Comparison of ENCODE assay signal across 10 cellular contexts in genomic region chr10:47406870-47407648, GRCh38. TPM values are rescaled to one million over a fixed set of nuclear protein-coding genes. Genes with fewer than 3 reads are reported as not detected.
A peak's percentile ranks its signal among the peaks of the same experiment; 100 is the strongest.
DNase-seq lines count a peak whose midpoint lies in the region; ATAC-seq and TF ChIP-seq lines count a peak whose summit lies in the region.
"Had no signal": no experiment of that assay in that cellular context is flagged by ENCODE, and none has a peak within 500 bp of the region (broad histone marks: within the 10 kb centered on the region; RNA-seq: fewer than 3 reads in every experiment).

No MANE protein-coding gene starts in this region.

- TF ChIP-seq CTCF in Calu3 (IDR thresholded peaks at IDR 0.05; ENCODE audit: unreplicated experiment) (no peak), brain microvascular endothelial cell (IDR thresholded peaks at IDR 0.05; ENCODE audit: low read depth, low read length, missing control alignments) (peak; percentile 5), thyroid gland (IDR thresholded peaks at IDR 0.05) (no peak)

- no peak overlapping the region for H3K4me3 Mint-ChIP-seq in Calu3 (ENCODE audit: low read depth, unreplicated experiment)
- H3K4me3 Mint-ChIP-seq: naive B cell had no signal

- intact Hi-C loops in Calu3 (cut with micrococcal nuclease; ENCODE audit: unreplicated experiment) (no loop called here), thyroid gland (cut with DNase I) (no loop called here)

- peak; percentile 86 for DNase-seq in Calu3
- peak; percentile 66 for DNase-seq in brain microvascular endothelial cell
- DNase-seq in kidney tubule cell (ENCODE audit: low spot score): peak; percentile 97
- DNase-seq in NK-92 (lab: John Stamatoyannopoulos, UW; ENCODE audit: unreplicated experiment): no peak
- no peak for DNase-seq in thyroid gland
- DNase-seq: activated CD8-positive, alpha-beta memory T cell treated with anti-CD3 and anti-CD28 coated beads, Interleukin-2, amount 50 U/mL, for 4 hours; naive B cell had no signal

- ATAC-seq in GM21528 (IDR thresholded peaks at IDR 0.05; ENCODE audit: low FRiP score, unreplicated experiment) (no peak), GM19351 (IDR thresholded peaks at IDR 0.05; ENCODE audit: unreplicated experiment) (no peak)

- H3K36me3 ChIP-seq in HUES6 (ENCODE audit: control insufficient read depth, insufficient read depth, low read length) (no peaks in the 10 kb centered on the region), brain microvascular endothelial cell (replicated peaks) (no peaks in the 10 kb centered on the region), thyroid gland (no peaks in the 10 kb centered on the region)

- H3K27me3 ChIP-seq in HUES6 (ENCODE audit: control insufficient read depth, insufficient read depth, low read length) (no peaks in the 10 kb centered on the region), brain microvascular endothelial cell (replicated peaks) (no peaks in the 10 kb centered on the region), thyroid gland (no peaks in the 10 kb centered on the region)

- BruUV-seq in Calu3 (replicated peaks; lab: Mats Ljungman, UMichigan): no TSS peak

- H3K9me3 ChIP-seq in HUES6 (ENCODE audit: control insufficient read depth, insufficient read depth, low read depth, low read length): no peaks in the 10 kb centered on the region
- no peaks in the 10 kb centered on the region for H3K9me3 ChIP-seq in thyroid gland

- TF ChIP-seq POLR2A in thyroid gland (IDR thresholded peaks at IDR 0.05): no peak

- H3K36me3 Mint-ChIP-seq in Calu3 (ENCODE audit: insufficient read depth, unreplicated experiment): peaks cover 5% of the 10 kb centered on the region
- H3K36me3 Mint-ChIP-seq: naive B cell had no signal

- 81 to 82% methylated on average over 5 to 7 of the region's 8 CpGs for WGBS in thyroid gland, 2 donors

- no peak overlapping the region for H3K4me3 ChIP-seq in HUES6 (ENCODE audit: low read depth, low read length)
- no peak overlapping the region for H3K4me3 ChIP-seq in brain microvascular endothelial cell (ENCODE audit: low read depth, low read length)
- H3K4me3 ChIP-seq in thyroid gland (replicated peaks in 1 of 3): no peak overlapping the region

- CTCF ChIA-PET in Calu3 (lab: Charles Lee): interaction anchor here (0.6 to 1.5 kb wide), 4 partner anchors 14 to 644 kb away, joined by 3 to 7 read pairs (median 4); partner anchors contain the start of gene ZNF488

- in situ Hi-C loops in brain microvascular endothelial cell (cut with HindIII; ENCODE audit: low pct_ligation_motif_present, low sequenced_read_pairs): no loop called here

- H3K27ac ChIP-seq in HUES6 (ENCODE audit: low read depth, low read length) (no peak overlapping the region), brain microvascular endothelial cell (peak overlapping the region; percentile 4), thyroid gland (no peak overlapping the region)

- no peak overlapping the region for H3K27ac Mint-ChIP-seq in Calu3 (ENCODE audit: unreplicated experiment)
- H3K27ac Mint-ChIP-seq: naive B cell had no signal

- peaks cover 41% of the 10 kb centered on the region for H3K4me1 Mint-ChIP-seq in Calu3 (ENCODE audit: low read depth, unreplicated experiment)
- H3K4me1 Mint-ChIP-seq: naive B cell had no signal

- H3K4me1 ChIP-seq in HUES6 (ENCODE audit: control insufficient read depth, insufficient read depth, low read length): peaks cover 42% of the 10 kb centered on the region
- peaks cover 0 to 4% of the 10 kb centered on the region in 2 donors for H3K4me1 ChIP-seq in thyroid gland

- H3K9me3 Mint-ChIP-seq in Calu3 (ENCODE audit: low read depth, unreplicated experiment): no peaks in the 10 kb centered on the region
- H3K9me3 Mint-ChIP-seq: naive B cell had no signal

- peak overlapping the region; percentile 8 for H3K9ac ChIP-seq in HUES6 (ENCODE audit: low read length)

- H3K27me3 Mint-ChIP-seq in Calu3 (ENCODE audit: unreplicated experiment): no peaks in the 10 kb centered on the region

RNA-seq across cellular contexts. Expression of gene ZNF488, which starts 23.0 kb away (rescaled TPM):
- total RNA-seq in Calu3 (2022): 2.1 and 2.2 TPM in 2 replicates
- total RNA-seq in thyroid gland: under 1 TPM in 3 of 4 donors, not detected in 1; 0.24 to 0.56 (median 0.40) TPM

RNA-seq across cellular contexts. Expression of gene RBP3, which starts 58.9 kb away (rescaled TPM):
- not detected in 2 replicates for total RNA-seq in Calu3 (2022)
- total RNA-seq in thyroid gland: not detected

Comparison
In these comparisons a context has a peak if more than half of its experiments do, and no peak if none do; other contexts are left out.
1. DNase-seq: peak in Calu3 (single experiment), brain microvascular endothelial cell (single experiment) and kidney tubule cell (single experiment); none in NK-92 (single experiment) and thyroid gland (0 of 2).